14 cellular contexts compared by ENCODE assay signal in genomic region chr1:43766818-43767525, GRCh38. TPM values are rescaled to one million over a fixed set of nuclear protein-coding genes. Genes with fewer than 3 reads are reported as not detected.
DNase-seq lines count a peak whose midpoint lies in the region; ATAC-seq, FAIRE-seq and TF ChIP-seq lines count a peak whose summit lies in the region.
"Had no signal": no experiment of that assay in that cellular context is flagged by ENCODE, and none has a peak within 500 bp of the region (broad histone marks: within the 10 kb centered on the region; RNA-seq: fewer than 3 reads in every experiment).

No MANE protein-coding gene starts in this region.

- FAIRE-seq in HTR-8/SVneo (lab: Jason Lieb, UNC): no peak
- FAIRE-seq: A204.1 had no signal

- H3K27me3 Mint-ChIP-seq in MCF 10A (ENCODE audit: insufficient read depth, unreplicated experiment): no peaks in the 10 kb centered on the region
- no peaks in the 10 kb centered on the region for H3K27me3 Mint-ChIP-seq in activated CD4-positive, alpha-beta T cell treated with anti-CD3 and anti-CD28 coated beads for 36 hours
- H3K27me3 Mint-ChIP-seq in activated T-cell treated with anti-CD3 and anti-CD28 coated beads, Interleukin-2, amount 50 U/mL, for 72 hours (ENCODE audit: low read depth): no peaks in the 10 kb centered on the region
- H3K27me3 Mint-ChIP-seq: naive B cell had no signal

- TF ChIP-seq POLR2A in breast epithelium (IDR thresholded peaks at IDR 0.05): no peak

- H3K79me2 ChIP-seq in OCI-LY7 (ENCODE audit: insufficient read depth, low read depth, low read length): no peaks in the 10 kb centered on the region

- H3K4me3 ChIP-seq in breast epithelium (no peak overlapping the region), OCI-LY7 (ENCODE audit: low read depth, low read length, poor library complexity, severe bottlenecking) (no peak overlapping the region)
- H3K4me3 ChIP-seq: skin epidermis, tibial artery had no signal

- intact Hi-C loops in breast epithelium (cut with DNase I; ENCODE audit: low total_unique reads): loop anchor here (10.0 kb wide), 2 partner anchors 168 to 268 kb away; partner anchors contain the start of genes ARTN and SLC6A9
- intact Hi-C loops in MCF 10A (cut with micrococcal nuclease): loop anchor here (10.0 kb wide), 1 partner anchor 112 kb away; the partner anchor contains the start of gene KDM4A
- intact Hi-C loops in OCI-LY7 (cut with micrococcal nuclease; ENCODE audit: unreplicated experiment): loop anchor here (5.0 kb wide), 1 partner anchor 70 kb away; no protein-coding TSS in a partner anchor
- intact Hi-C loops in activated CD4-positive, alpha-beta T cell treated with anti-CD3 and anti-CD28 coated beads for 36 hours (cut with DNase I, micrococcal nuclease): loop anchor here in 1 of 2 experiments (10.0 kb wide), 1 partner anchor 268 kb away; the partner anchor contains the start of gene SLC6A9

- H3K4me1 Mint-ChIP-seq in MCF 10A (ENCODE audit: insufficient read depth, unreplicated experiment): peaks cover 17% of the 10 kb centered on the region
- H3K4me1 Mint-ChIP-seq in activated CD4-positive, alpha-beta T cell treated with anti-CD3 and anti-CD28 coated beads for 36 hours: peaks cover 5% of the 10 kb centered on the region
- H3K4me1 Mint-ChIP-seq in activated T-cell treated with anti-CD3 and anti-CD28 coated beads, Interleukin-2, amount 50 U/mL, for 72 hours (ENCODE audit: low read depth): peaks cover 8% of the 10 kb centered on the region

- no peaks in the 10 kb centered on the region for H3K4me1 ChIP-seq in breast epithelium
- peaks cover 5% of the 10 kb centered on the region for H3K4me1 ChIP-seq in OCI-LY7 (ENCODE audit: insufficient read depth, low read length, poor library complexity, severe bottlenecking)
- peaks cover 45% of the 10 kb centered on the region for H3K4me1 ChIP-seq in foreskin keratinocyte

- H3K9me2 ChIP-seq in OCI-LY7 (ENCODE audit: insufficient read depth, low read length): no peaks in the 10 kb centered on the region

- H3K27me3 ChIP-seq in breast epithelium (no peaks in the 10 kb centered on the region), foreskin keratinocyte (no peaks in the 10 kb centered on the region)
- H3K27me3 ChIP-seq: tibial artery had no signal

- H3K4me3 Mint-ChIP-seq in MCF 10A (ENCODE audit: unreplicated experiment): no peak overlapping the region
- no peak overlapping the region for H3K4me3 Mint-ChIP-seq in activated CD4-positive, alpha-beta T cell treated with anti-CD3 and anti-CD28 coated beads for 36 hours
- no peak overlapping the region for H3K4me3 Mint-ChIP-seq in activated T-cell treated with anti-CD3 and anti-CD28 coated beads, Interleukin-2, amount 50 U/mL, for 72 hours
- H3K4me3 Mint-ChIP-seq: naive B cell had no signal

- no peaks in the 10 kb centered on the region for H4K20me1 ChIP-seq in OCI-LY7 (ENCODE audit: insufficient read depth, low read length)

- ATAC-seq in foreskin keratinocyte (peak; percentile 58), HG03095 (IDR thresholded peaks at IDR 0.05; ENCODE audit: unreplicated experiment) (no peak)
- ATAC-seq in activated CD4-positive, alpha-beta T cell treated with anti-CD3 and anti-CD28 coated beads for 36 hours: no peak
- no peak for ATAC-seq in activated T-cell treated with anti-CD3 and anti-CD28 coated beads, Interleukin-2, amount 50 U/mL, for 72 hours (replicated peaks in 1 of 2)

- DNase-seq in breast epithelium (ENCODE audit: low spot score in 2 of 2): no peak
- no peak for DNase-seq in MCF 10A (ENCODE audit: unreplicated experiment)
- peak; percentile 4 for DNase-seq in OCI-LY7 (ENCODE audit: low spot score)
- peak; percentile 87 to 95 for DNase-seq in foreskin keratinocyte
- DNase-seq in activated CD4-positive, alpha-beta T cell treated with anti-CD3 and anti-CD28 coated beads for 36 hours: no peak
- DNase-seq in activated T-cell treated with anti-CD3 and anti-CD28 coated beads, Interleukin-2, amount 50 U/mL, for 72 hours: no peak
- DNase-seq in HTR-8/SVneo (ENCODE audit: insufficient read length, low spot score): no peak
- DNase-seq: activated gamma-delta T cell, DMS153, naive B cell, tibial artery had no signal

- CTCF ChIA-PET in MCF 10A (lab: Yijun Ruan, JAX): interaction anchor here (0.6 to 9.2 kb wide), 5 partner anchors 71 to 267 kb away, joined by 3 to 369 read pairs (median 4); partner anchors contain the start of gene ARTN
- CTCF ChIA-PET in OCI-LY7 (lab: Charles Lee; ENCODE audit: unreplicated experiment): interaction anchor here (0.9 to 2.0 kb wide), 2 partner anchors 167 to 168 kb away, joined by 3 to 20 read pairs; partner anchors contain the start of gene ARTN
- CTCF ChIA-PET in activated CD4-positive, alpha-beta T cell treated with anti-CD3 and anti-CD28 coated beads for 36 hours (lab: Charles Lee): interaction anchor here (5.4 kb wide), 1 partner anchor 167 kb away, joined by 136 read pairs; the partner anchor contains the start of gene ARTN

- no peaks in the 10 kb centered on the region for H3K9me3 ChIP-seq in breast epithelium
- H3K9me3 ChIP-seq in OCI-LY7 (ENCODE audit: low read length): no peaks in the 10 kb centered on the region
- H3K9me3 ChIP-seq: tibial artery had no signal

- H3K27ac Mint-ChIP-seq in MCF 10A (ENCODE audit: low read depth, unreplicated experiment): no peak overlapping the region
- no peak overlapping the region for H3K27ac Mint-ChIP-seq in activated CD4-positive, alpha-beta T cell treated with anti-CD3 and anti-CD28 coated beads for 36 hours
- H3K27ac Mint-ChIP-seq in activated T-cell treated with anti-CD3 and anti-CD28 coated beads, Interleukin-2, amount 50 U/mL, for 72 hours: no peak overlapping the region

- BruUV-seq in MCF 10A (replicated peaks; lab: Mats Ljungman, UMichigan): no TSS peak
- no TSS peak for BruUV-seq in OCI-LY7 (replicated peaks; lab: Mats Ljungman, UMichigan)

- no peak overlapping the region for H2AFZ ChIP-seq in OCI-LY7 (ENCODE audit: low read length)

- H3K36me3 Mint-ChIP-seq in MCF 10A (ENCODE audit: insufficient read depth, unreplicated experiment): no peaks in the 10 kb centered on the region
- H3K36me3 Mint-ChIP-seq in activated CD4-positive, alpha-beta T cell treated with anti-CD3 and anti-CD28 coated beads for 36 hours (ENCODE audit: low read depth): no peaks in the 10 kb centered on the region
- no peaks in the 10 kb centered on the region for H3K36me3 Mint-ChIP-seq in activated T-cell treated with anti-CD3 and anti-CD28 coated beads, Interleukin-2, amount 50 U/mL, for 72 hours (ENCODE audit: insufficient read depth in 2 of 2)

- POLR2A ChIA-PET in MCF 10A (lab: Yijun Ruan, JAX): interaction anchor here (1.1 to 2.1 kb wide), 3 partner anchors 166 to 179 kb away, joined by 3 to 17 read pairs (median 3); no protein-coding TSS in a partner anchor
- POLR2A ChIA-PET in OCI-LY7 (lab: Charles Lee): no interaction called here
- POLR2A ChIA-PET in activated CD4-positive, alpha-beta T cell treated with anti-CD3 and anti-CD28 coated beads for 36 hours (lab: Charles Lee): no interaction called here

- peak overlapping the region; percentile 45 to 60 for H3K27ac ChIP-seq in breast epithelium
- H3K27ac ChIP-seq in OCI-LY7 (ENCODE audit: low read depth, low read length, poor library complexity, severe bottlenecking): no peak overlapping the region
- peak overlapping the region; percentile 60 for H3K27ac ChIP-seq in foreskin keratinocyte
- H3K27ac ChIP-seq: tibial artery had no signal

- no peaks in the 10 kb centered on the region for H3K36me3 ChIP-seq in breast epithelium
- no peaks in the 10 kb centered on the region for H3K36me3 ChIP-seq in OCI-LY7 (ENCODE audit: insufficient read depth, low read length)
- H3K36me3 ChIP-seq: tibial artery had no signal

- no peaks in the 10 kb centered on the region for H3K9me3 Mint-ChIP-seq in MCF 10A (ENCODE audit: unreplicated experiment)
- H3K9me3 Mint-ChIP-seq in activated CD4-positive, alpha-beta T cell treated with anti-CD3 and anti-CD28 coated beads for 36 hours (ENCODE audit: low read depth): no peaks in the 10 kb centered on the region
- H3K9me3 Mint-ChIP-seq in activated T-cell treated with anti-CD3 and anti-CD28 coated beads, Interleukin-2, amount 50 U/mL, for 72 hours: no peaks in the 10 kb centered on the region
- H3K9me3 Mint-ChIP-seq: naive B cell had no signal

- no peak overlapping the region for H3K4me2 ChIP-seq in OCI-LY7 (ENCODE audit: low read length)

- TF ChIP-seq CTCF in breast epithelium (IDR thresholded peaks at IDR 0.05) (no peak), MCF 10A (IDR thresholded peaks at IDR 0.05; ENCODE audit: unreplicated experiment) (no peak), OCI-LY7 (conservative IDR thresholded peaks at IDR 0.05; ENCODE audit: low read length) (no peak), foreskin keratinocyte (conservative IDR thresholded peaks at IDR 0.05) (peak; percentile 7)

RNA-seq across cellular contexts. Expression of gene ST3GAL3, which starts 59.6 kb away (rescaled TPM):
- total RNA-seq in breast epithelium: 10 to 100 TPM; 14.0 to 23.0 (median 19.7) TPM
- total RNA-seq in MCF 10A (2022): 22.4 and 24.2 TPM in 2 replicates
- total RNA-seq in OCI-LY7 (2014; rRNA removed; shearing (Covaris generic)): 13.2 and 24.0 TPM in 2 replicates
- total RNA-seq in OCI-LY7 (2022): 45.0 and 52.0 TPM in 2 replicates
- 12.4 and 13.6 TPM in 2 replicates for total RNA-seq in foreskin keratinocyte
- 16.3 and 17.3 TPM in 2 replicates for polyA plus RNA-seq in foreskin keratinocyte
- total RNA-seq in activated CD4-positive, alpha-beta T cell treated with anti-CD3 and anti-CD28 coated beads for 36 hours: 10 to 100 TPM; 15.8 to 20.9 TPM
- 10 to 100 TPM; 25.3 to 34.9 TPM for total RNA-seq in activated T-cell treated with anti-CD3 and anti-CD28 coated beads, Interleukin-2, amount 50 U/mL, for 72 hours

Comparison
In these comparisons a context has a peak if more than half of its experiments do, and no peak if none do; other contexts are left out.
1. DNase-seq: peak in OCI-LY7 (single experiment) and foreskin keratinocyte (2 of 2); none in breast epithelium (0 of 2), MCF 10A (single experiment), activated CD4-positive, alpha-beta T cell treated with anti-CD3 and anti-CD28 coated beads for 36 hours (single experiment), activated T-cell treated with anti-CD3 and anti-CD28 coated beads, Interleukin-2, amount 50 U/mL, for 72 hours (0 of 2) and HTR-8/SVneo (single experiment).